8 cellular contexts compared by ENCODE assay signal in genomic region chr1:65687435-65688214, GRCh38.
DNase-seq lines count a peak whose midpoint lies in the region; ATAC-seq lines count a peak whose summit lies in the region.

No MANE protein-coding gene starts in this region.

- peaks cover 8% of the 10 kb centered on the region for H3K4me1 ChIP-seq in ACC112 (ENCODE audit: control insufficient read depth, insufficient read depth, low read length, unreplicated experiment)

- ATAC-seq in GM18519 (IDR thresholded peaks at IDR 0.05; ENCODE audit: low FRiP score, unreplicated experiment): peak; percentile 91
- peak; percentile 92 for ATAC-seq in HG03066 (IDR thresholded peaks at IDR 0.05; ENCODE audit: low read depth, unreplicated experiment)
- peak; percentile 46 for ATAC-seq in central memory CD8-positive, alpha-beta T cell (replicated peaks; ENCODE audit: extremely low read depth, poor library complexity, severe bottlenecking)

- H3K4me1 Mint-ChIP-seq in central memory CD8-positive, alpha-beta T cell: no peaks in the 10 kb centered on the region

- no peak overlapping the region for H3K27ac Mint-ChIP-seq in central memory CD8-positive, alpha-beta T cell (ENCODE audit: low read depth)

- DNase-seq in NCI-H2227 treated with DMSO at 0.1 percent for 48 hours (lab: John Stamatoyannopoulos, UW): peak; percentile 64
- peak; percentile 68 for DNase-seq in activated CD4-positive, CD25-positive, alpha-beta regulatory T cell treated with anti-CD3 and anti-CD28 coated beads, Interleukin-2, amount 50 U/mL, for 16 hours (ENCODE audit: low read depth, low spot score)
- peak; percentile 63 to 66 for DNase-seq in central memory CD8-positive, alpha-beta T cell (ENCODE audit: low spot score in 2 of 2)
- DNase-seq in stimulated activated CD4-positive, alpha-beta T cell treated with anti-CD3 and anti-CD28 coated beads, Interleukin-1b, Interleukin-23, amount 100 ng/mL, for 48 hours: peak; percentile 78

- H3K36me3 ChIP-seq in ACC112 (ENCODE audit: insufficient read depth, low read length): no peaks in the 10 kb centered on the region

- H3K27me3 Mint-ChIP-seq in central memory CD8-positive, alpha-beta T cell: peaks cover 40% of the 10 kb centered on the region

- no peaks in the 10 kb centered on the region for H3K27me3 ChIP-seq in ACC112 (ENCODE audit: insufficient read depth, low read length)
- H3K27me3 ChIP-seq in layer of hippocampus (ENCODE audit: control insufficient read depth, insufficient read depth, low read length): no peaks in the 10 kb centered on the region

- H3K79me2 ChIP-seq in ACC112 (ENCODE audit: control insufficient read depth, insufficient read depth, low read length, unreplicated experiment): no peaks in the 10 kb centered on the region

- H3K4me3 Mint-ChIP-seq in central memory CD8-positive, alpha-beta T cell: no peak overlapping the region

- no peaks in the 10 kb centered on the region for H3K36me3 Mint-ChIP-seq in central memory CD8-positive, alpha-beta T cell (ENCODE audit: insufficient read depth)

- peak overlapping the region; percentile 67 for H2AFZ ChIP-seq in ACC112 (ENCODE audit: low read length, unreplicated experiment)

- H3K4me3 ChIP-seq in ACC112 (ENCODE audit: low read depth, low read length): no peak overlapping the region

- no peaks in the 10 kb centered on the region for H3K9me3 Mint-ChIP-seq in central memory CD8-positive, alpha-beta T cell

- H3K27ac ChIP-seq in ACC112 (ENCODE audit: low read depth, low read length): no peak overlapping the region
- peak overlapping the region; percentile 71 for H3K27ac ChIP-seq in layer of hippocampus (ENCODE audit: low read depth, low read length)
